14 cellular contexts compared by ENCODE assay signal in the genomic region with DNA sequence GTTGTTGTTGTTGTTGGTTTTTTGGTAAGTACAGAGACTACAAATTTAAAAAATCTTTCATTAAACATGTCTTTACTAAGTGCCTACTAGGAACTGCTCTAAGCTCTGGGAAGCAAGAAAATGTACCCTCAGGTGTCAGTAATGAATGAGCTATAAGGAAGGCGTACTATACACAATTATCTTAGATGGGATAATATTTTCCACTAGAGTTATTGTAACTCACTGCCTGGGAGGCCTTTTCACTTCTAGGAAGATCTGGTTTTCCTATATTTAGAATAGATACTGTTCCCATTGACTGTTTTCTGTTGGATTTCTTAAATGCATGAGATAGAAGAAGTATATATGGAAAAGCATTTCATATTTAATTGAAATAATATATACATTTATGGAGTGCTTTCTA. TPM values are rescaled to one million over a fixed set of nuclear protein-coding genes. Genes with fewer than 3 reads are reported as not detected.
DNase-seq lines count a peak whose midpoint lies in the region; ATAC-seq and TF ChIP-seq lines count a peak whose summit lies in the region.
"Had no signal": no experiment of that assay in that cellular context is flagged by ENCODE, and none has a peak within 500 bp of the region (broad histone marks: within the 10 kb centered on the region; RNA-seq: fewer than 3 reads in every experiment).

No MANE protein-coding gene starts in this region.

- CTCF ChIA-PET in CD8-positive, alpha-beta memory T cell (lab: Charles Lee): no interaction called here

- H3K4me3 Mint-ChIP-seq in CD8-positive, alpha-beta memory T cell: no peak overlapping the region
- H3K4me3 Mint-ChIP-seq: activated naive CD4-positive, alpha-beta T cell treated with anti-CD3 and anti-CD28 coated beads for 36 hours; neural crest cell; stimulated activated naive CD8-positive, alpha-beta T cell treated with anti-CD3 and anti-CD28 coated beads, Interleukin-15, amount 100 ng/mL, for 72 hours had no signal

- H3K9me3 ChIP-seq in CD8-positive, alpha-beta memory T cell (ENCODE audit: low read length): no peaks in the 10 kb centered on the region
- H3K9me3 ChIP-seq in esophagus muscularis mucosa (no peaks in the 10 kb centered on the region), gastrocnemius medialis (no peaks in the 10 kb centered on the region)

- intact Hi-C loops in esophagus muscularis mucosa (cut with DNase I): no loop called here
- intact Hi-C loops in gastrocnemius medialis (cut with DNase I; ENCODE audit: low total_unique reads): loop anchor here (5.0 kb wide), 1 partner anchor 62 kb away; no protein-coding TSS in a partner anchor
- intact Hi-C loops in dorsolateral prefrontal cortex (cut with DNase I): no loop called here

- no peak for DNase-seq in CD8-positive, alpha-beta memory T cell
- DNase-seq in NCI-H2227 (lab: John Stamatoyannopoulos, UW; ENCODE audit: unreplicated experiment) (peak; percentile 18), esophagus muscularis mucosa (ENCODE audit: extremely low spot score) (no peak), gastrocnemius medialis (no peak), SIG-M5 (lab: John Stamatoyannopoulos, UW) (no peak), dorsolateral prefrontal cortex (no peak), left lobe of liver (ENCODE audit: low spot score) (no peak)
- DNase-seq in activated CD4-positive, alpha-beta T cell treated with anti-CD3 and anti-CD28 coated beads for 1 hour: no peak
- DNase-seq: activated naive CD4-positive, alpha-beta T cell treated with anti-CD3 and anti-CD28 coated beads for 36 hours; NCI-H1694 treated with DMSO at 0.1 percent for 48 hours; stimulated activated naive CD8-positive, alpha-beta T cell treated with anti-CD3 and anti-CD28 coated beads, Interleukin-15, amount 100 ng/mL, for 72 hours had no signal

- H3K9me3 Mint-ChIP-seq in CD8-positive, alpha-beta memory T cell: no peaks in the 10 kb centered on the region
- H3K9me3 Mint-ChIP-seq: activated naive CD4-positive, alpha-beta T cell treated with anti-CD3 and anti-CD28 coated beads for 36 hours; neural crest cell; stimulated activated naive CD8-positive, alpha-beta T cell treated with anti-CD3 and anti-CD28 coated beads, Interleukin-15, amount 100 ng/mL, for 72 hours had no signal

- TF ChIP-seq POLR2A in esophagus muscularis mucosa (IDR thresholded peaks at IDR 0.05; ENCODE audit: low read depth) (no peak), gastrocnemius medialis (IDR thresholded peaks at IDR 0.05) (no peak)

- no peak for TF ChIP-seq EP300 in esophagus muscularis mucosa (IDR thresholded peaks at IDR 0.05)

- no peaks in the 10 kb centered on the region for H3K4me1 ChIP-seq in CD8-positive, alpha-beta memory T cell (ENCODE audit: insufficient read depth, low read length)
- H3K4me1 ChIP-seq in esophagus muscularis mucosa (peaks cover 72 to 94% (median 87%) of the 10 kb centered on the region in 4 donors), gastrocnemius medialis (peaks cover 5 to 10% of the 10 kb centered on the region in 2 donors)

- no peaks in the 10 kb centered on the region for H3K36me3 Mint-ChIP-seq in CD8-positive, alpha-beta memory T cell

- 57% methylated on average over 1 of the region's 1 CpG for WGBS in esophagus muscularis mucosa

- ATAC-seq in gastrocnemius medialis (no peak), left lobe of liver (no peak)
- ATAC-seq: HCT116; stimulated activated naive CD8-positive, alpha-beta T cell treated with anti-CD3 and anti-CD28 coated beads, Interleukin-15, amount 100 ng/mL, for 72 hours had no signal

- no peak overlapping the region for H3K4me3 ChIP-seq in CD8-positive, alpha-beta memory T cell (ENCODE audit: low read length)
- H3K4me3 ChIP-seq in esophagus muscularis mucosa (no peak overlapping the region), gastrocnemius medialis (no peak overlapping the region), dorsolateral prefrontal cortex (no peak overlapping the region)
- H3K4me3 ChIP-seq: coronary artery had no signal

- no peaks in the 10 kb centered on the region for H3K36me3 ChIP-seq in CD8-positive, alpha-beta memory T cell (ENCODE audit: insufficient read depth, low read length)
- H3K36me3 ChIP-seq in esophagus muscularis mucosa (no peaks in the 10 kb centered on the region), gastrocnemius medialis (no peaks in the 10 kb centered on the region)

- POLR2A ChIA-PET in CD8-positive, alpha-beta memory T cell (lab: Charles Lee): no interaction called here

- H3K27me3 Mint-ChIP-seq in CD8-positive, alpha-beta memory T cell: peaks cover 8 to 9% of the 10 kb centered on the region in 2 donors
- H3K27me3 Mint-ChIP-seq: stimulated activated naive CD8-positive, alpha-beta T cell treated with anti-CD3 and anti-CD28 coated beads, Interleukin-15, amount 100 ng/mL, for 72 hours had no signal

- no peaks in the 10 kb centered on the region for H3K27me3 ChIP-seq in CD8-positive, alpha-beta memory T cell (ENCODE audit: insufficient read depth, low read length, poor library complexity, severe bottlenecking)
- H3K27me3 ChIP-seq in esophagus muscularis mucosa: no peaks in the 10 kb centered on the region
- no peaks in the 10 kb centered on the region for H3K27me3 ChIP-seq in gastrocnemius medialis
- no peaks in the 10 kb centered on the region for H3K27me3 ChIP-seq in dorsolateral prefrontal cortex

- H3K4me1 Mint-ChIP-seq in CD8-positive, alpha-beta memory T cell: no peaks in the 10 kb centered on the region

- in situ Hi-C loops in gastrocnemius medialis (cut with MboI; ENCODE audit: low sequenced_read_pairs in 4 of 4): no loop called here

- no peak overlapping the region for H3K27ac Mint-ChIP-seq in CD8-positive, alpha-beta memory T cell
- H3K27ac Mint-ChIP-seq: activated naive CD4-positive, alpha-beta T cell treated with anti-CD3 and anti-CD28 coated beads for 36 hours; stimulated activated naive CD8-positive, alpha-beta T cell treated with anti-CD3 and anti-CD28 coated beads, Interleukin-15, amount 100 ng/mL, for 72 hours had no signal

- TF ChIP-seq CTCF in esophagus muscularis mucosa (IDR thresholded peaks at IDR 0.05) (no peak), gastrocnemius medialis (IDR thresholded peaks at IDR 0.05 in 4 of 5, conservative IDR thresholded peaks at IDR 0.05 in 1 of 5) (no peak), dorsolateral prefrontal cortex (IDR thresholded peaks at IDR 0.05 in 54 of 56, conservative IDR thresholded peaks at IDR 0.05 in 2 of 56; ENCODE audit: low read depth in 1 of 56, partially characterized antibody in 56 of 56) (no peak)

- H3K27ac ChIP-seq in CD8-positive, alpha-beta memory T cell (ENCODE audit: low read depth, low read length): peak overlapping the region; percentile 44
- H3K27ac ChIP-seq in esophagus muscularis mucosa (replicated peaks in 1 of 4) (peak overlapping the region; percentile 28 to 66 (median 50)), gastrocnemius medialis (peak overlapping the region in 3 of 4 donors; percentile 4 to 22 (median 18)), dorsolateral prefrontal cortex (peak overlapping the region in 20 of 59 donors; percentile 3 to 64 (median 36))

RNA-seq across cellular contexts. Expression of a gene that starts 19.6 kb away (rescaled TPM):
- total RNA-seq in CD8-positive, alpha-beta memory T cell: 10 to 100 TPM; 12.8 to 13.2 TPM
- 0.18 TPM for polyA plus RNA-seq in CD8-positive, alpha-beta memory T cell
- total RNA-seq in esophagus muscularis mucosa (100 to 1,000 TPM; 375 to 606 (median 595) TPM), gastrocnemius medialis (10 to 100 TPM; 37.3 to 74.5 (median 45.6) TPM), dorsolateral prefrontal cortex (100 to 1,000 TPM in 39 of 120 experiments, 10 to 100 TPM in 81; 39.8 to 251 (median 85.5) TPM), left lobe of liver (54.4 TPM)
